1 cellular context compared by ENCODE assay signal in genomic region chr15:64921711-64922110, GRCh38.
TF ChIP-seq lines count a peak whose summit lies in the region.

No MANE protein-coding gene starts in this region.

TF ChIP-seq in WTC11, 78 proteins besides CTCF, POLR2A, EP300 and RAD21 (continued from another document):
- TF ChIP-seq ZNF281 (CRISPR knock-in tag; IDR thresholded peaks at IDR 0.05) (no peak), CREB1 (CRISPR knock-in tag; IDR thresholded peaks at IDR 0.05) (no peak), MLX (CRISPR knock-in tag; IDR thresholded peaks at IDR 0.05) (no peak), RORB (CRISPR knock-in tag; IDR thresholded peaks at IDR 0.05) (no peak), ELF4 (CRISPR knock-in tag; IDR thresholded peaks at IDR 0.05; ENCODE audit: low read depth) (no peak), ZSCAN18 (CRISPR knock-in tag; IDR thresholded peaks at IDR 0.05) (no peak), ZNF512 (CRISPR knock-in tag; IDR thresholded peaks at IDR 0.05; ENCODE audit: borderline replicate concordance) (no peak), ZNF138 (CRISPR knock-in tag; conservative IDR thresholded peaks at IDR 0.05) (no peak), MXD4 (CRISPR knock-in tag; IDR thresholded peaks at IDR 0.05; ENCODE audit: borderline replicate concordance) (no peak), CREM (CRISPR knock-in tag; IDR thresholded peaks at IDR 0.05) (no peak)
